ENCODE assay signal across 26 cellular contexts in the genomic region with DNA sequence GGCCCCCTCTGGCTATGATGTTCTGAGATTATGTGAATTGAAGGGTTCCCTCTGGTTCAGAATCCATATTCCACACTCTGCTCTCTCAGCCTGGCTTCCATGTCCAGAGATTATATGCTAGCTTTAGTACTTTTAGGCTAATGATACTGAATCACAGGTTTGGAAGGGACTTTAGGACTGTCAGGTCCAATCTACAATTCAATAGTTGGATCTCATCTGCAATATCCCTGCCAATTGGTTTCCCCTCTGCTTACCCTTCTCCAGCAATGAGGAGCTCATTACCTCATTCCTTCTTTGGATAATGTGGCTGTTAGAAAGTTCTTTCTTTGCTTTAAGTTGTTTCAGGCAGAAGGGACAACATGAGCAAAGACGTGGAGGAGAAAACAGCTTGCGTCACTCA.
"Had no signal": no experiment of that assay in that cellular context is flagged by ENCODE, and none has a peak within 500 bp of the region (broad histone marks: within the 10 kb centered on the region; RNA-seq: fewer than 3 reads in every experiment).

No MANE protein-coding gene starts in this region.

- DNase-seq: naive thymus-derived CD4-positive, alpha-beta T cell; natural killer cell; occipital lobe; ovary; posterior cingulate gyrus; psoas muscle; right cardiac atrium; spleen; stimulated activated CD4-positive, alpha-beta T cell treated with anti-CD3 and anti-CD28 coated beads, Interleukin-12 subunit alpha, Interleukin-12 subunit beta, amount 100 ng/mL, for 4 hours; stimulated activated CD4-positive, alpha-beta T cell treated with anti-CD3 and anti-CD28 coated beads, Interleukin-1b, Interleukin-23, amount 100 ng/mL, for 48 hours; stimulated activated CD4-positive, alpha-beta T cell treated with anti-CD3 and anti-CD28 coated beads, Interleukin-4, amount 100 ng/mL, for 1 hour; stimulated activated CD4-positive, alpha-beta T cell treated with anti-CD3 and anti-CD28 coated beads, Interleukin-4, amount 100 ng/mL, for 4 hours; stimulated activated CD8-positive, alpha-beta memory T cell treated with anti-CD3 and anti-CD28 coated beads, Interleukin-4, amount 100 ng/mL, for 48 hours; stimulated activated naive CD4-positive, alpha-beta T cell treated with Interleukin-2 at 50 U/mL for 16 hours; stomach; upper lobe of right lung; uterus had no signal

- H3K4me2 ChIP-seq: neural progenitor cell, smooth muscle cell had no signal

- H3K9ac ChIP-seq: neural progenitor cell, parathyroid adenoma had no signal

- H2AFZ ChIP-seq: neural progenitor cell, parathyroid adenoma had no signal

- ATAC-seq: naive thymus-derived CD4-positive, alpha-beta T cell; natural killer cell; psoas muscle; right cardiac atrium; sciatic nerve; stimulated activated memory B cell treated with anti-CD40 and anti-IgM and Interleukin-4, amounts not matched to agents 10 μg/mL and 1 μg/mL and 100 μg/mL, for 72 hours; upper lobe of right lung had no signal

- H3K36me3 ChIP-seq: neural progenitor cell, ovary, spleen, stomach, thoracic aorta, thyroid gland, tibial nerve, upper lobe of right lung, uterus had no signal

- H3K4me3 ChIP-seq: neural progenitor cell, ovary, psoas muscle, skin epidermis, smooth muscle cell, spleen, stomach, thoracic aorta, thyroid gland, tibial nerve, upper lobe of right lung, uterus had no signal

- H3K9me3 ChIP-seq: ovary, psoas muscle, spleen, stomach, thoracic aorta, thyroid gland, tibial nerve, upper lobe of right lung, uterus had no signal

- H3K4me1 ChIP-seq: parathyroid adenoma, uterus had no signal

- H3K27ac ChIP-seq: neural progenitor cell, ovary, parathyroid adenoma, psoas muscle, skin epidermis, spleen, stomach, thoracic aorta, thyroid gland, tibial nerve, upper lobe of right lung, uterus had no signal

- H3K79me2 ChIP-seq: parathyroid adenoma had no signal

- H3K27me3 ChIP-seq: neural progenitor cell, ovary, spleen, stomach, thyroid gland, tibial nerve, upper lobe of right lung, uterus had no signal
